In genomic region chr1:8523641-8524206, GRCh38 we compare ENCODE assay signal across 13 cellular contexts.
DNase-seq lines count a peak whose midpoint lies in the region; ATAC-seq and TF ChIP-seq lines count a peak whose summit lies in the region.
"Had no signal": no experiment of that assay in that cellular context is flagged by ENCODE, and none has a peak within 500 bp of the region (broad histone marks: within the 10 kb centered on the region; RNA-seq: fewer than 3 reads in every experiment).

No MANE protein-coding gene starts in this region.

- peak overlapping the region; percentile 12 for H3K27ac Mint-ChIP-seq in GM23338

- no peak overlapping the region for H3K4me2 ChIP-seq in GM23338
- H3K4me2 ChIP-seq in mammary epithelial cell (ENCODE audit: insufficient read depth, low read depth, low read length) = peak overlapping the region; percentile 90
- peak overlapping the region; percentile 95 for H3K4me2 ChIP-seq in neural cell (ENCODE audit: low read length)

- H3K4me3 Mint-ChIP-seq in GM23338 = no peak overlapping the region
- H3K4me3 Mint-ChIP-seq: naive thymus-derived CD8-positive, alpha-beta T cell had no signal

- TF ChIP-seq CTCF in GM23338 (conservative IDR thresholded peaks at IDR 0.05; ENCODE audit: low read depth in 2 of 2) (no peak), mammary epithelial cell (conservative IDR thresholded peaks at IDR 0.05 in 1 of 2, IDR thresholded peaks at IDR 0.05 in 1 of 2; ENCODE audit: extremely low read depth in 1 of 2, insufficient read depth in 1 of 2, low read depth in 1 of 2, low read length in 2 of 2) (no peak), neural cell (IDR thresholded peaks at IDR 0.05; ENCODE audit: poor library complexity, severe bottlenecking) (no peak), tibial nerve (IDR thresholded peaks at IDR 0.05) (no peak)

- in situ Hi-C loops in mammary epithelial cell (cut with MboI; ENCODE audit: low sequenced_read_pairs in 2 of 2) = no loop called here

- 93% methylated on average over 5 of the region's 5 CpGs for WGBS in mammary epithelial cell (ENCODE audit: low coverage, missing lambda C conversion rate)
- 61 to 64% methylated on average over 5 of the region's 5 CpGs for WGBS in tibial nerve, 2 donors

- BruUV-seq in mammary epithelial cell (replicated peaks; lab: Mats Ljungman, UMichigan) = no TSS peak

- TF ChIP-seq POLR2A in tibial nerve (IDR thresholded peaks at IDR 0.05) = no peak

- peaks cover 11% of the 10 kb centered on the region for H3K36me3 Mint-ChIP-seq in GM23338 (ENCODE audit: low read depth)

- H3F3A ChIP-seq in GM23338 (replicated peaks; ENCODE audit: low read depth) (no peaks in the 10 kb centered on the region), neural cell (ENCODE audit: insufficient read depth, low read length, poor library complexity, severe bottlenecking) (peaks cover 11% of the 10 kb centered on the region)

- H3K9me3 ChIP-seq in mammary epithelial cell (replicated peaks; ENCODE audit: insufficient read depth, low read length) (no peaks in the 10 kb centered on the region), neural cell (ENCODE audit: low read length) (no peaks in the 10 kb centered on the region), tibial nerve (no peaks in the 10 kb centered on the region)
- H3K9me3 ChIP-seq: Peyer's patch had no signal

- TF ChIP-seq RAD21 in neural cell (conservative IDR thresholded peaks at IDR 0.05) = no peak

- no peak overlapping the region for H3K9ac ChIP-seq in mammary epithelial cell (ENCODE audit: insufficient read depth, low read length)
- no peak overlapping the region for H3K9ac ChIP-seq in neural cell (ENCODE audit: low read length)

- TF ChIP-seq EP300 in neural cell (conservative IDR thresholded peaks at IDR 0.05; ENCODE audit: poor library complexity, severe bottlenecking) (no peak), tibial nerve (IDR thresholded peaks at IDR 0.05) (no peak)

- no peaks in the 10 kb centered on the region for H3K9me3 Mint-ChIP-seq in GM23338
- H3K9me3 Mint-ChIP-seq: naive thymus-derived CD8-positive, alpha-beta T cell had no signal

- H3K36me3 ChIP-seq in GM23338 (ENCODE audit: insufficient read depth) (no peaks in the 10 kb centered on the region), mammary epithelial cell (ENCODE audit: insufficient read depth, low read length) (no peaks in the 10 kb centered on the region), neural cell (ENCODE audit: insufficient read depth, low read length) (no peaks in the 10 kb centered on the region), tibial nerve (peaks cover 0 to 5% (median 0%) of the 10 kb centered on the region in 3 donors)
- H3K36me3 ChIP-seq: Peyer's patch had no signal

- H3K4me1 ChIP-seq in GM23338 (ENCODE audit: insufficient read depth) = peaks cover 40% of the 10 kb centered on the region
- peaks cover 38% of the 10 kb centered on the region for H3K4me1 ChIP-seq in mammary epithelial cell (ENCODE audit: insufficient read depth, low read length)
- peaks cover 0 to 71% (median 32%) of the 10 kb centered on the region in 4 donors for H3K4me1 ChIP-seq in tibial nerve

- peak; percentile 40 for DNase-seq in Ammon's horn (ENCODE audit: low spot score)
- no peak for DNase-seq in GM23338 (ENCODE audit: low spot score)
- no peak for DNase-seq in mammary epithelial cell
- DNase-seq in tibial nerve (ENCODE audit: low spot score in 2 of 2) = no peak
- DNase-seq in A172 (ENCODE audit: low spot score) = no peak
- DNase-seq in DMS79 treated with DMSO at 0.1 percent for 48 hours (lab: John Stamatoyannopoulos, UW) = no peak
- DNase-seq: DMS53, NCI-H1436, Peyer's patch had no signal

- no peaks in the 10 kb centered on the region for H3K9me2 ChIP-seq in GM23338 (ENCODE audit: insufficient read depth)
- H3K9me2 ChIP-seq in neural cell (ENCODE audit: insufficient read depth, low read length) = no peaks in the 10 kb centered on the region

- H3K79me2 ChIP-seq in GM23338 (replicated peaks; ENCODE audit: insufficient read depth) (peaks cover 79% of the 10 kb centered on the region), mammary epithelial cell (ENCODE audit: insufficient read depth, low read length) (peaks cover 39% of the 10 kb centered on the region), neural cell (replicated peaks; ENCODE audit: insufficient read depth, low read length) (peaks cover 75% of the 10 kb centered on the region)

- H2AFZ ChIP-seq in GM23338 (no peak overlapping the region), mammary epithelial cell (ENCODE audit: low read depth, low read length) (no peak overlapping the region), neural cell (ENCODE audit: low read depth, low read length) (no peak overlapping the region)

- CTCF ChIA-PET in mammary epithelial cell (lab: Charles Lee; ENCODE audit: low non-redundant PET) = no interaction called here

- peaks cover 23% of the 10 kb centered on the region for H3K4me1 Mint-ChIP-seq in GM23338

- H3K27me3 ChIP-seq in GM23338 (ENCODE audit: insufficient read depth) (no peaks in the 10 kb centered on the region), mammary epithelial cell (ENCODE audit: insufficient read depth, low read length) (no peaks in the 10 kb centered on the region), neural cell (ENCODE audit: insufficient read depth, low read depth, low read length) (no peaks in the 10 kb centered on the region), tibial nerve (no peaks in the 10 kb centered on the region)
- H3K27me3 ChIP-seq: Peyer's patch had no signal

- intact Hi-C loops in mammary epithelial cell (cut with micrococcal nuclease) = loop anchor here (10.0 kb wide), 1 partner anchor 149 kb away; no protein-coding TSS in a partner anchor

- peaks cover 5% of the 10 kb centered on the region for H4K20me1 ChIP-seq in GM23338 (replicated peaks; ENCODE audit: insufficient read depth)
- no peaks in the 10 kb centered on the region for H4K20me1 ChIP-seq in mammary epithelial cell (ENCODE audit: insufficient read depth, low read length)
- no peaks in the 10 kb centered on the region for H4K20me1 ChIP-seq in neural cell (ENCODE audit: insufficient read depth)

- H3K4me3 ChIP-seq in GM23338 (no peak overlapping the region), mammary epithelial cell (replicated peaks in 1 of 3; ENCODE audit: insufficient read depth in 1 of 3, low read depth in 2 of 3, low read length in 3 of 3) (no peak overlapping the region), neural cell (ENCODE audit: low read length) (peak overlapping the region; percentile 76), tibial nerve (no peak overlapping the region)
- H3K4me3 ChIP-seq: Peyer's patch had no signal

- dilution Hi-C loops in mammary epithelial cell (cut with HindIII; ENCODE audit: low sequenced_read_pairs) = no loop called here

- peaks cover 1% of the 10 kb centered on the region for H3K27me3 Mint-ChIP-seq in GM23338 (ENCODE audit: insufficient read depth, low read depth, poor library complexity)
- H3K27me3 Mint-ChIP-seq: naive thymus-derived CD8-positive, alpha-beta T cell had no signal

- no peak overlapping the region; the same call in 1 of the 2 replicates for H3K27ac ChIP-seq in GM23338 (ENCODE audit: low read depth)
- H3K27ac ChIP-seq in mammary epithelial cell (ENCODE audit: insufficient read depth, low read depth, low read length) = no peak overlapping the region
- no peak overlapping the region for H3K27ac ChIP-seq in neural cell (ENCODE audit: low read length)
- peak overlapping the region in 2 of 4 donors; percentile 90 to 94 for H3K27ac ChIP-seq in tibial nerve

- no peak for ATAC-seq in GM23338
- ATAC-seq in GM21447 (IDR thresholded peaks at IDR 0.05; ENCODE audit: unreplicated experiment) = no peak
- ATAC-seq: HCT116; naive thymus-derived CD8-positive, alpha-beta T cell had no signal

TF ChIP-seq in GM23338, 12 proteins besides CTCF, POLR2A, EP300 and RAD21 (continues in another document):
- TF ChIP-seq ETS1 (IDR thresholded peaks at IDR 0.05) = no peak

TF ChIP-seq in neural cell, 6 proteins besides CTCF, POLR2A, EP300 and RAD21:
- no peak for TF ChIP-seq TAF1 (IDR thresholded peaks at IDR 0.05; ENCODE audit: low read depth)
- TF ChIP-seq POLR2AphosphoS5 (IDR thresholded peaks at IDR 0.05) = no peak
- no peak for TF ChIP-seq EZH2 (IDR thresholded peaks at IDR 0.05; ENCODE audit: borderline replicate concordance, insufficient read depth, low read length, poor library complexity, severe bottlenecking)
- TF ChIP-seq REST (IDR thresholded peaks at IDR 0.05; ENCODE audit: borderline replicate concordance) = no peak
